In the genomic region with DNA sequence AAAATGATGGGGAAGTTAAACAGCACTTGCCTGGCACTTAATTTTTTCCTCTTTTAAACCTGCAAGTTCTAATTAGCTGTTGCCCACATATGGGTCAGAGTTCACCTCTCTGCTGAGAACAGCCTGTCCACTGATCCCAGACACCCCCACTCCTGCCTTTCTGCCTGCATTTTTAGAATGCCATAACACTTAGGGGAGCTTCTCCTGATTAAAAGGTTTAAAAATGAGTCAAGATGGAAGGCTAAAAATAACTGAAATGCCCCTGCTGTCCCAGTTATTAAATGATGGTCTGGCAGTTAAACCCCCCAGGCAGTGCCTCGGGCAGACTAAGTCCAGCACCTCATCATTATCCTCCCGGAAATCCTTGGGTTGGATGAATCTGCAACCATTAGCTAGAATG, we compare ENCODE assay signal across 19 cellular contexts.
DNase-seq lines count a peak whose midpoint lies in the region; ATAC-seq and TF ChIP-seq lines count a peak whose summit lies in the region.
"Had no signal": no experiment of that assay in that cellular context is flagged by ENCODE, and none has a peak within 500 bp of the region (broad histone marks: within the 10 kb centered on the region; RNA-seq: fewer than 3 reads in every experiment).

No MANE protein-coding gene starts in this region.

- H2AFZ ChIP-seq in neural progenitor cell (replicated peaks) = no peak overlapping the region

- peaks cover 7% of the 10 kb centered on the region for H3F3A ChIP-seq in neural progenitor cell (ENCODE audit: low read depth)

- no peak overlapping the region for H3K27ac ChIP-seq in neural progenitor cell
- H3K27ac ChIP-seq: SK-N-MC had no signal

- DNase-seq in A172 (ENCODE audit: low spot score) = peak; percentile 54
- peak; percentile 6 for DNase-seq in LHCN-M2 (ENCODE audit: low read depth)
- peak; percentile 21 for DNase-seq in glomerular visceral epithelial cell (ENCODE audit: extremely low spot score)
- DNase-seq in neural progenitor cell (ENCODE audit: low spot score) = peak; percentile 38
- no peak for DNase-seq in mucosa of descending colon
- no peak for DNase-seq in stimulated activated CD4-positive, alpha-beta T cell treated with anti-CD3 and anti-CD28 coated beads, Interleukin-2, amount 100 ng/mL, for 48 hours
- DNase-seq: C1 segment of cervical spinal cord; CD8-positive, alpha-beta memory T cell; DMS53; H9; IMR-90; NCI-H1417 treated with DMSO at 0.1 percent for 48 hours; NCI-H2029; NCI-H2171 treated with DMSO at 0.1 percent for 48 hours; NCI-H446 treated with DMSO at 0.1 percent for 48 hours; Right ventricle myocardium superior had no signal

- no peaks in the 10 kb centered on the region for H3K27me3 ChIP-seq in neural progenitor cell

- H3K27me3 Mint-ChIP-seq in neural progenitor cell (ENCODE audit: insufficient read depth, low read depth) = no peaks in the 10 kb centered on the region
- H3K27me3 Mint-ChIP-seq: CD8-positive, alpha-beta memory T cell had no signal

- H3K4me2 ChIP-seq in neural progenitor cell = peak overlapping the region; percentile 4

- TF ChIP-seq CTCF in neural progenitor cell (IDR thresholded peaks at IDR 0.05) (no peak), mucosa of descending colon (IDR thresholded peaks at IDR 0.05) (no peak)

- intact Hi-C loops in mucosa of descending colon (cut with DNase I, micrococcal nuclease) = no loop called here

- ATAC-seq in mucosa of descending colon (no peak), GM21390 (IDR thresholded peaks at IDR 0.05; ENCODE audit: unreplicated experiment) (no peak), HG03442 (IDR thresholded peaks at IDR 0.05; ENCODE audit: unreplicated experiment) (no peak)

- no peaks in the 10 kb centered on the region for H3K36me3 Mint-ChIP-seq in neural progenitor cell

- peaks cover 17% of the 10 kb centered on the region for H3K9me3 Mint-ChIP-seq in neural progenitor cell

- H3K27ac Mint-ChIP-seq in neural progenitor cell = peak overlapping the region; percentile 44
- H3K27ac Mint-ChIP-seq: CD8-positive, alpha-beta memory T cell had no signal

- no peak overlapping the region for H3K4me3 Mint-ChIP-seq in neural progenitor cell
- H3K4me3 Mint-ChIP-seq: CD8-positive, alpha-beta memory T cell; H9 had no signal

- H3K9me3 ChIP-seq in neural progenitor cell (ENCODE audit: low read depth) (no peaks in the 10 kb centered on the region), mucosa of descending colon (no peaks in the 10 kb centered on the region)

- no peak overlapping the region for H3K4me3 ChIP-seq in neural progenitor cell
- no peak overlapping the region for H3K4me3 ChIP-seq in mucosa of descending colon
- H3K4me3 ChIP-seq: SK-N-MC had no signal

- peaks cover 12% of the 10 kb centered on the region for H3K4me1 Mint-ChIP-seq in neural progenitor cell
- H3K4me1 Mint-ChIP-seq: CD8-positive, alpha-beta memory T cell had no signal

- no peak overlapping the region for H3K9ac ChIP-seq in neural progenitor cell

- peaks cover 24% of the 10 kb centered on the region for H3K4me1 ChIP-seq in neural progenitor cell
- no peaks in the 10 kb centered on the region for H3K4me1 ChIP-seq in mucosa of descending colon (ENCODE audit: low read depth)

- no peaks in the 10 kb centered on the region for H4K20me1 ChIP-seq in neural progenitor cell (ENCODE audit: low read depth)

- H3K79me2 ChIP-seq in neural progenitor cell (ENCODE audit: low read depth) = no peaks in the 10 kb centered on the region

- H3K36me3 ChIP-seq in neural progenitor cell = no peaks in the 10 kb centered on the region
- H3K36me3 ChIP-seq in mucosa of descending colon (ENCODE audit: low read depth) = no peaks in the 10 kb centered on the region

Comparison
In these comparisons a context has a peak if more than half of its experiments do, and no peak if none do; other contexts are left out.
1. DNase-seq: peak in A172 (single experiment), LHCN-M2 (single experiment), glomerular visceral epithelial cell (single experiment) and neural progenitor cell (single experiment); none in mucosa of descending colon (0 of 3) and stimulated activated CD4-positive, alpha-beta T cell treated with anti-CD3 and anti-CD28 coated beads, Interleukin-2, amount 100 ng/mL, for 48 hours (0 of 2).